ENCODE assay signal across 17 cellular contexts in the genomic region with DNA sequence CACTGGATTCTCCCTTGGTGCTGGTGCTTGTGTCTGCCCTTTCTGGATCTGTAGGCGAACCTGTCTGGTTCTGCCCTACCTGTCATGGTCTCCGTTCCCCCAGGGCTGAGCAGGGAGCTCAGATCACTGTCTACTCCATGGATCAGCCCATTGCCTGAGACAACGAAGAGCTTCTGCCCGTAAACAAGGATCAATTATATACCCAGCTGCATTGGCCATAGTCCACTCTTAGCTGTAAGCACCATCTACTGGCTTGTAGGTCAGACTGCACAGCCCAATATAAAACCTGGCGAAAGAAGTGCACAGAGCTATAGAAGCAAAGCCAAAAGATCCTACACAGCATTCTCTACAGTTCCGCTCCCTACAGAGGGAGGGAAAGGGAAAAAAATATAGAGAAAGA.
A peak's percentile ranks its signal among the peaks of the same experiment; 100 is the strongest.
DNase-seq lines count a peak whose midpoint lies in the region; ATAC-seq, FAIRE-seq and TF ChIP-seq lines count a peak whose summit lies in the region.
"Had no signal": no experiment of that assay in that cellular context is flagged by ENCODE, and none has a peak within 500 bp of the region (broad histone marks: within the 10 kb centered on the region; RNA-seq: fewer than 3 reads in every experiment).

No MANE protein-coding gene starts in this region.

- H3K79me2 ChIP-seq in HepG2 (ENCODE audit: insufficient read depth, low read length), result no peaks in the 10 kb centered on the region

- peaks cover 15% of the 10 kb centered on the region for H3K9me3 ChIP-seq in HepG2 (ENCODE audit: low read length)
- H3K9me3 ChIP-seq in right lobe of liver, result peaks cover 0 to 6% (median 0%) of the 10 kb centered on the region in 4 donors
- H3K9me3 ChIP-seq: HAP-1 had no signal

- H3K27me3 Mint-ChIP-seq in glutamatergic neuron (ENCODE audit: unreplicated experiment), result peaks cover 3% of the 10 kb centered on the region

- intact Hi-C loops in HepG2 (cut with micrococcal nuclease; ENCODE audit: unreplicated experiment) (no loop called here), right lobe of liver (cut with DNase I) (no loop called here)

- no peak for DNase-seq in HepG2 (ENCODE audit: low spot score)
- DNase-seq in right lobe of liver, result no peak
- DNase-seq in MV-4-11 (lab: John Stamatoyannopoulos, UW), result peak; percentile 15
- DNase-seq in epithelial cell of proximal tubule (ENCODE audit: low read depth), result no peak
- DNase-seq in DMS114 treated with DMSO at 0.1 percent for 48 hours (lab: John Stamatoyannopoulos, UW; ENCODE audit: unreplicated experiment), result no peak
- DNase-seq in glomerular visceral epithelial cell (ENCODE audit: extremely low spot score), result no peak
- DNase-seq in glutamatergic neuron, result no peak
- DNase-seq: C1 segment of cervical spinal cord; Caco-2; CD8-positive, alpha-beta T cell; DND-41 had no signal

- H3K4me1 ChIP-seq in HepG2 (ENCODE audit: insufficient read depth, low read length), result no peaks in the 10 kb centered on the region
- no peaks in the 10 kb centered on the region for H3K4me1 ChIP-seq in right lobe of liver
- H3K4me1 ChIP-seq: Caco-2, HAP-1 had no signal

- TF ChIP-seq CTCF in HepG2 (CRISPR knock-in tag; IDR thresholded peaks at IDR 0.05), result peak; percentile 15; the same call in 1 of the 2 replicates
- TF ChIP-seq CTCF in right lobe of liver (IDR thresholded peaks at IDR 0.05), result no peak
- peak; percentile 6 for TF ChIP-seq CTCF in epithelial cell of proximal tubule (conservative IDR thresholded peaks at IDR 0.05; ENCODE audit: low read depth, low read length)
- no peak for TF ChIP-seq CTCF in glutamatergic neuron (IDR thresholded peaks at IDR 0.05; ENCODE audit: partially characterized antibody, unreplicated experiment)

- no peak for TF ChIP-seq EP300 in HepG2 (IDR thresholded peaks at IDR 0.05; ENCODE audit: low read depth in 2 of 2, low read length in 2 of 2)
- TF ChIP-seq EP300 in HepG2 (CRISPR knock-in tag; IDR thresholded peaks at IDR 0.05; ENCODE audit: borderline replicate concordance), result no peak

- BruUV-seq in HepG2 (replicated peaks; lab: Mats Ljungman, UMichigan), result no TSS peak

- H3K4me3 Mint-ChIP-seq in glutamatergic neuron (ENCODE audit: unreplicated experiment), result no peak overlapping the region
- H3K4me3 Mint-ChIP-seq: CD8-positive, alpha-beta T cell; GM23338 had no signal

- in situ Hi-C loops in HepG2 (cut with HindIII; ENCODE audit: extremely low pct_ligation_motif_present, low pct_unique_long_range_greater_than_20kb), result no loop called here

- no peaks in the 10 kb centered on the region for H3K27me3 ChIP-seq in HepG2 (ENCODE audit: control insufficient read depth in 1 of 2, insufficient read depth in 2 of 2, low read length in 2 of 2)
- no peaks in the 10 kb centered on the region for H3K27me3 ChIP-seq in right lobe of liver

- H3K36me3 ChIP-seq in HepG2 (replicated peaks in 1 of 2; ENCODE audit: control insufficient read depth in 1 of 2, insufficient read depth in 2 of 2, low read length in 2 of 2), result no peaks in the 10 kb centered on the region
- no peaks in the 10 kb centered on the region for H3K36me3 ChIP-seq in right lobe of liver
- H3K36me3 ChIP-seq: HAP-1 had no signal

- POLR2A ChIA-PET in HepG2 (lab: Yijun Ruan, JAX), result no interaction called here

- no peaks in the 10 kb centered on the region for H3K9me3 Mint-ChIP-seq in glutamatergic neuron (ENCODE audit: unreplicated experiment)

- no peak for TF ChIP-seq POLR2A in HepG2 (IDR thresholded peaks at IDR 0.05; ENCODE audit: insufficient read depth in 1 of 2, low read depth in 2 of 2, low read length in 2 of 2)
- no peak for TF ChIP-seq POLR2A in right lobe of liver (IDR thresholded peaks at IDR 0.05)

- H3K36me3 Mint-ChIP-seq in glutamatergic neuron (ENCODE audit: unreplicated experiment), result peaks cover 9% of the 10 kb centered on the region
- H3K36me3 Mint-ChIP-seq: CD8-positive, alpha-beta T cell had no signal

- no peak overlapping the region for H3K4me3 ChIP-seq in HepG2 (replicated peaks in 1 of 3; ENCODE audit: insufficient read depth in 1 of 3, low read depth in 2 of 3, low read length in 3 of 3)
- no peak overlapping the region for H3K4me3 ChIP-seq in right lobe of liver
- H3K4me3 ChIP-seq in epithelial cell of proximal tubule (ENCODE audit: low read depth, low read length), result no peak overlapping the region
- H3K4me3 ChIP-seq: GM12878, GM23338, HAP-1 had no signal

- WGBS in HepG2 (ENCODE audit: low lambda C conversion rate), result 67% methylated on average over 6 of the region's 6 CpGs
- 92% methylated on average over 3 of the region's 6 CpGs for WGBS in right lobe of liver (ENCODE audit: insufficient coverage, low coverage, low lambda C conversion rate, missing lambda C conversion rate)

- no peak for FAIRE-seq in HepG2 (lab: Jason Lieb, UNC)
- FAIRE-seq: G401.6, GM12878, GM19239, H54 had no signal

- H3K4me1 Mint-ChIP-seq in glutamatergic neuron (ENCODE audit: low read depth, unreplicated experiment), result no peaks in the 10 kb centered on the region
- H3K4me1 Mint-ChIP-seq: GM23338 had no signal

- no peak for TF ChIP-seq RAD21 in HepG2 (CRISPR knock-in tag; IDR thresholded peaks at IDR 0.05)

- no peak overlapping the region for H2AFZ ChIP-seq in HepG2 (ENCODE audit: low read length)
- H2AFZ ChIP-seq: GM23338 had no signal

- ATAC-seq in HepG2 (no peak), right lobe of liver (no peak)
- ATAC-seq: CD8-positive, alpha-beta T cell; GM12878; GM23338 had no signal

- no peak overlapping the region for H3K27ac Mint-ChIP-seq in glutamatergic neuron (ENCODE audit: unreplicated experiment)
- H3K27ac Mint-ChIP-seq: CD8-positive, alpha-beta T cell; GM23338 had no signal

- H3K4me2 ChIP-seq in HepG2 (ENCODE audit: low read depth, low read length), result no peak overlapping the region
- H3K4me2 ChIP-seq: GM23338 had no signal

- H3K9ac ChIP-seq in HepG2 (ENCODE audit: insufficient read depth, low read depth, low read length), result no peak overlapping the region

- H4K20me1 ChIP-seq in HepG2 (ENCODE audit: insufficient read depth, low read length), result no peaks in the 10 kb centered on the region

- H3K27ac ChIP-seq in HepG2 (ENCODE audit: extremely low read length, insufficient read depth, low read length), result no peak overlapping the region
- H3K27ac ChIP-seq in right lobe of liver, result no peak overlapping the region

- CTCF ChIA-PET in HepG2 (lab: Yijun Ruan, JAX; ENCODE audit: low intra/inter-chr PET ratio, low total read pairs), result no interaction called here

TF ChIP-seq in HepG2, 621 proteins besides CTCF, POLR2A, EP300 and RAD21:
- TF ChIP-seq, protein P1, sequence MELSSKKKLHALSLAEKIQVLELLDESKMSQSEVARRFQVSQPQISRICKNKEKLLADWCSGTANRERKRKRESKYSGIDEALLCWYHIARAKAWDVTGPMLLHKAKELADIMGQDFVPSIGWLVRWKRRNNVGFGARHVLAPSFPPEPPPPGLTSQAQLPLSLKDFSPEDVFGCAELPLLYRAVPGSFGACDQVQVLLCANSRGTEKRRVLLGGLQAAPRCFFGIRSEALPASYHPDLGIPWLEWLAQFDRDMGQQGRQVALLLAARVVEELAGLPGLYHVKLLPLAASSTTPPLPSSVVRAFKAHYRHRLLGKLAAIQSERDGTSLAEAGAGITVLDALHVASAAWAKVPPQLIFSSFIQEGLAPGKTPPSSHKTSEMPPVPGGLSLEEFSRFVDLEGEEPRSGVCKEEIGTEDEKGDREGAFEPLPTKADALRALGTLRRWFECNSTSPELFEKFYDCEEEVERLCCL (CRISPR knock-in tag; IDR thresholded peaks at IDR 0.05; ENCODE audit: borderline replicate concordance), result no peak
- peak; percentile 100 for TF ChIP-seq ZFP1 (CRISPR knock-in tag; IDR thresholded peaks at IDR 0.05)
- TF ChIP-seq SETDB1 (CRISPR knock-in tag; IDR thresholded peaks at IDR 0.05; ENCODE audit: borderline replicate concordance), result peak; percentile 73; the same call in 1 of the 2 replicates

Comparison
In these comparisons a context has a peak if more than half of its experiments do, and no peak if none do; other contexts are left out.
1. CTCF ChIP-seq: peak in HepG2 (single experiment) and epithelial cell of proximal tubule (single experiment); none in right lobe of liver (0 of 4) and glutamatergic neuron (single experiment).